In genomic region chr21:37367758-37368535, GRCh38 we compare ENCODE assay signal across 7 cellular contexts. TPM values are rescaled to one million over a fixed set of nuclear protein-coding genes. Genes with fewer than 3 reads are reported as not detected.
DNase-seq lines count a peak whose midpoint lies in the region; ATAC-seq and TF ChIP-seq lines count a peak whose summit lies in the region.

No MANE protein-coding gene starts in this region.

- ATAC-seq in upper lobe of right lung (peak; percentile 2), HG03469 (IDR thresholded peaks at IDR 0.05; ENCODE audit: unreplicated experiment) (no peak)

- H4K20me1 ChIP-seq in MM.1S (ENCODE audit: insufficient read depth, low read length) (peaks cover 48% of the 10 kb centered on the region), neural cell (ENCODE audit: insufficient read depth) (peaks cover 28% of the 10 kb centered on the region)

- H3K9me3 ChIP-seq in MM.1S (replicated peaks; ENCODE audit: insufficient read depth, low read length) (no peaks in the 10 kb centered on the region), esophagus muscularis mucosa (no peaks in the 10 kb centered on the region), neural cell (ENCODE audit: low read length) (no peaks in the 10 kb centered on the region), upper lobe of right lung (no peaks in the 10 kb centered on the region)

- H3K27me3 ChIP-seq in MM.1S (replicated peaks; ENCODE audit: insufficient read depth, low read length) (no peaks in the 10 kb centered on the region), esophagus muscularis mucosa (no peaks in the 10 kb centered on the region), neural cell (ENCODE audit: insufficient read depth, low read depth, low read length) (no peaks in the 10 kb centered on the region), upper lobe of right lung (no peaks in the 10 kb centered on the region)

- TF ChIP-seq CTCF in MM.1S (IDR thresholded peaks at IDR 0.05; ENCODE audit: low read length) (no peak), esophagus muscularis mucosa (IDR thresholded peaks at IDR 0.05) (no peak), neural cell (IDR thresholded peaks at IDR 0.05; ENCODE audit: poor library complexity, severe bottlenecking) (no peak), upper lobe of right lung (IDR thresholded peaks at IDR 0.05) (no peak)

- H3K9me2 ChIP-seq in MM.1S (replicated peaks; ENCODE audit: insufficient read depth, low read length): no peaks in the 10 kb centered on the region
- no peaks in the 10 kb centered on the region for H3K9me2 ChIP-seq in neural cell (ENCODE audit: insufficient read depth, low read length)

- TF ChIP-seq RAD21 in neural cell (conservative IDR thresholded peaks at IDR 0.05): no peak

- DNase-seq in MM.1S (peak; percentile 93), activated T-cell treated with anti-CD3 and anti-CD28 coated beads for 4 hours (peak; percentile 24), esophagus muscularis mucosa (ENCODE audit: extremely low spot score) (no peak), upper lobe of right lung (peak; percentile 79)

- under 1% methylated on average over 26 of the region's 61 CpGs for WGBS in esophagus muscularis mucosa

- peaks cover 64% of the 10 kb centered on the region for H3K79me2 ChIP-seq in MM.1S (ENCODE audit: low read length)
- peaks cover 52% of the 10 kb centered on the region for H3K79me2 ChIP-seq in neural cell (replicated peaks; ENCODE audit: insufficient read depth, low read length)

- intact Hi-C loops in esophagus muscularis mucosa (cut with DNase I): loop anchor here (2.0 to 5.0 kb wide), 2 partner anchors 29 to 89 kb away; no protein-coding TSS in a partner anchor
- intact Hi-C loops in upper lobe of right lung (cut with DNase I): no loop called here

- H2AFZ ChIP-seq in MM.1S (ENCODE audit: low read length): no peak overlapping the region
- no peak overlapping the region for H2AFZ ChIP-seq in neural cell (ENCODE audit: low read depth, low read length)

- H3F3A ChIP-seq in MM.1S (ENCODE audit: insufficient read depth, low read length): peaks cover 38% of the 10 kb centered on the region
- H3F3A ChIP-seq in neural cell (ENCODE audit: insufficient read depth, low read length, poor library complexity, severe bottlenecking): no peaks in the 10 kb centered on the region

- H3K36me3 ChIP-seq in MM.1S (replicated peaks; ENCODE audit: insufficient read depth, low read length) (no peaks in the 10 kb centered on the region), esophagus muscularis mucosa (no peaks in the 10 kb centered on the region), neural cell (ENCODE audit: insufficient read depth, low read length) (no peaks in the 10 kb centered on the region), upper lobe of right lung (no peaks in the 10 kb centered on the region)

- H3K9ac ChIP-seq in MM.1S (ENCODE audit: low read length) (peak overlapping the region; percentile 69), neural cell (ENCODE audit: low read length) (peak overlapping the region; percentile 96)

- TF ChIP-seq EP300 in esophagus muscularis mucosa (IDR thresholded peaks at IDR 0.05) (no peak), neural cell (conservative IDR thresholded peaks at IDR 0.05; ENCODE audit: poor library complexity, severe bottlenecking) (no peak)

- TF ChIP-seq POLR2A in GM18526 (IDR thresholded peaks at IDR 0.05; ENCODE audit: extremely low read depth, insufficient read length) (peak; percentile 24), esophagus muscularis mucosa (IDR thresholded peaks at IDR 0.05; ENCODE audit: low read depth) (no peak)

- peaks cover 38% of the 10 kb centered on the region for H3K4me1 ChIP-seq in MM.1S (ENCODE audit: low read length)
- H3K4me1 ChIP-seq in esophagus muscularis mucosa: peaks cover 35 to 58% (median 56%) of the 10 kb centered on the region in 4 donors
- peaks cover 42% of the 10 kb centered on the region for H3K4me1 ChIP-seq in upper lobe of right lung

- H3K4me3 ChIP-seq in MM.1S (ENCODE audit: low read length): peak overlapping the region; percentile 74
- H3K4me3 ChIP-seq in esophagus muscularis mucosa: peak overlapping the region; percentile 79 to 97 (median 95)
- H3K4me3 ChIP-seq in neural cell (ENCODE audit: low read length): peak overlapping the region; percentile 69
- H3K4me3 ChIP-seq in upper lobe of right lung: peak overlapping the region; percentile 70

- H3K27ac ChIP-seq in MM.1S (ENCODE audit: low read length) (peak overlapping the region; percentile 9; the same call in 1 of the 2 replicates), esophagus muscularis mucosa (replicated peaks in 1 of 4) (peak overlapping the region; percentile 99 to 100 (median 100)), neural cell (ENCODE audit: low read length) (peak overlapping the region; percentile 81), upper lobe of right lung (peak overlapping the region; percentile 98)

- peak overlapping the region; percentile 93 for H3K4me2 ChIP-seq in MM.1S (ENCODE audit: low read depth, low read length)
- peak overlapping the region; percentile 76 for H3K4me2 ChIP-seq in neural cell (ENCODE audit: low read length)

TF ChIP-seq in neural cell, 6 proteins besides CTCF, POLR2A, EP300 and RAD21:
- no peak for TF ChIP-seq MXI1 (conservative IDR thresholded peaks at IDR 0.05; ENCODE audit: poor library complexity, severe bottlenecking)
- no peak for TF ChIP-seq REST (IDR thresholded peaks at IDR 0.05; ENCODE audit: borderline replicate concordance)
- no peak for TF ChIP-seq SMC3 (conservative IDR thresholded peaks at IDR 0.05; ENCODE audit: poor library complexity)
- no peak for TF ChIP-seq POLR2AphosphoS5 (IDR thresholded peaks at IDR 0.05)
- no peak for TF ChIP-seq EZH2 (IDR thresholded peaks at IDR 0.05; ENCODE audit: borderline replicate concordance, insufficient read depth, low read length, poor library complexity, severe bottlenecking)
- no peak for TF ChIP-seq TAF1 (IDR thresholded peaks at IDR 0.05; ENCODE audit: low read depth)
TF ChIP-seq in neural cell: peak in this region for 0.

RNA-seq across cellular contexts. Expression of gene DYRK1A, which starts 1.4 kb away (rescaled TPM):
- total RNA-seq in esophagus muscularis mucosa: 100 to 1,000 TPM in 1 of 4 donors, 10 to 100 TPM in 3; 81.8 to 108 (median 87.4) TPM
- polyA plus RNA-seq in neural cell: 87.7 and 94.8 TPM in 2 replicates
- polyA minus RNA-seq in neural cell: 211 and 221 TPM in 2 replicates
- 70.9 TPM for total RNA-seq in upper lobe of right lung

Comparison
In these comparisons a context has a peak if more than half of its experiments do, and no peak if none do; other contexts are left out.
1. H3K27ac ChIP-seq: peak in every context shown above with its lines; median percentile 100 in esophagus muscularis mucosa; 98 in upper lobe of right lung; 81 in neural cell; 9 in MM.1S.